22 cellular contexts compared by ENCODE assay signal in genomic region chr1:169959696-169960095, GRCh38.
"Had no signal": no experiment of that assay in that cellular context is flagged by ENCODE, and none has a peak within 500 bp of the region (broad histone marks: within the 10 kb centered on the region; RNA-seq: fewer than 3 reads in every experiment).

No MANE protein-coding gene starts in this region.

- DNase-seq: hippocampal formation; kidney; left colon; left lung; mesendoderm; naive thymus-derived CD4-positive, alpha-beta T cell; ovary; right lobe of liver; stimulated activated CD4-positive, alpha-beta T cell treated with anti-CD3 and anti-CD28 coated beads, Interleukin-12 subunit alpha, Interleukin-12 subunit beta, amount 100 ng/mL, for 4 hours; stimulated activated CD4-positive, alpha-beta T cell treated with anti-CD3 and anti-CD28 coated beads, Interleukin-15, amount 100 ng/mL, for 24 hours; stimulated activated CD4-positive, alpha-beta T cell treated with anti-CD3 and anti-CD28 coated beads, Interleukin-2, amount 100 ng/mL, for 24 hours; stimulated activated CD4-positive, alpha-beta T cell treated with anti-CD3 and anti-CD28 coated beads, Interleukin-4, amount 100 ng/mL, for 1 hour; stimulated activated naive B cell treated with anti-CD40 and anti-IgM and Interleukin-4, amounts not matched to agents 10 μg/mL and 1 μg/mL and 100 μg/mL, for 72 hours; stimulated activated naive CD8-positive, alpha-beta T cell treated with anti-CD3 and anti-CD28 coated beads, Interleukin-15, Interleukin-2, amounts not matched to agents 100 U/mL and 50 U/mL, for 24 hours; stomach; testis; thyroid gland; transverse colon; upper lobe of left lung had no signal

- H3K9me3 Mint-ChIP-seq: mesothelial cell of epicardium; naive thymus-derived CD4-positive, alpha-beta T cell; natural killer cell treated with Interleukin-12 subunit alpha and Interleukin-12 subunit beta and Interleukin-15 and Interleukin-18, amount 100 ng/mL, for 72 hours had no signal

- H3K27ac Mint-ChIP-seq: naive thymus-derived CD4-positive, alpha-beta T cell; natural killer cell treated with Interleukin-12 subunit alpha and Interleukin-12 subunit beta and Interleukin-15 and Interleukin-18, amount 100 ng/mL, for 72 hours; progenitor cell of endocrine pancreas; stimulated activated naive B cell treated with anti-CD40 and anti-IgM and Interleukin-4, amounts not matched to agents 10 μg/mL and 1 μg/mL and 100 μg/mL, for 72 hours had no signal

- H3K27me3 Mint-ChIP-seq: naive thymus-derived CD4-positive, alpha-beta T cell; natural killer cell treated with Interleukin-12 subunit alpha and Interleukin-12 subunit beta and Interleukin-15 and Interleukin-18, amount 100 ng/mL, for 72 hours; progenitor cell of endocrine pancreas; stimulated activated naive B cell treated with anti-CD40 and anti-IgM and Interleukin-4, amounts not matched to agents 10 μg/mL and 1 μg/mL and 100 μg/mL, for 72 hours had no signal

- H3K36me3 Mint-ChIP-seq: natural killer cell treated with Interleukin-12 subunit alpha and Interleukin-12 subunit beta and Interleukin-15 and Interleukin-18, amount 100 ng/mL, for 72 hours had no signal

- H3K4me1 Mint-ChIP-seq: naive thymus-derived CD4-positive, alpha-beta T cell; stimulated activated naive B cell treated with anti-CD40 and anti-IgM and Interleukin-4, amounts not matched to agents 10 μg/mL and 1 μg/mL and 100 μg/mL, for 72 hours had no signal

- ATAC-seq: left colon; left lung; naive thymus-derived CD4-positive, alpha-beta T cell; natural killer cell treated with Interleukin-12 subunit alpha and Interleukin-12 subunit beta and Interleukin-15 and Interleukin-18, amount 100 ng/mL, for 72 hours; right lobe of liver; stimulated activated naive B cell treated with anti-CD40 and anti-IgM and Interleukin-4, amounts not matched to agents 10 μg/mL and 1 μg/mL and 100 μg/mL, for 72 hours; stimulated activated naive CD8-positive, alpha-beta T cell treated with anti-CD3 and anti-CD28 coated beads, Interleukin-15, Interleukin-2, amounts not matched to agents 100 U/mL and 50 U/mL, for 24 hours had no signal

- H3K4me3 Mint-ChIP-seq: mesothelial cell of epicardium; naive thymus-derived CD4-positive, alpha-beta T cell; natural killer cell treated with Interleukin-12 subunit alpha and Interleukin-12 subunit beta and Interleukin-15 and Interleukin-18, amount 100 ng/mL, for 72 hours; stimulated activated naive B cell treated with anti-CD40 and anti-IgM and Interleukin-4, amounts not matched to agents 10 μg/mL and 1 μg/mL and 100 μg/mL, for 72 hours had no signal
